ENCODE assay signal across 11 cellular contexts in the genomic region with DNA sequence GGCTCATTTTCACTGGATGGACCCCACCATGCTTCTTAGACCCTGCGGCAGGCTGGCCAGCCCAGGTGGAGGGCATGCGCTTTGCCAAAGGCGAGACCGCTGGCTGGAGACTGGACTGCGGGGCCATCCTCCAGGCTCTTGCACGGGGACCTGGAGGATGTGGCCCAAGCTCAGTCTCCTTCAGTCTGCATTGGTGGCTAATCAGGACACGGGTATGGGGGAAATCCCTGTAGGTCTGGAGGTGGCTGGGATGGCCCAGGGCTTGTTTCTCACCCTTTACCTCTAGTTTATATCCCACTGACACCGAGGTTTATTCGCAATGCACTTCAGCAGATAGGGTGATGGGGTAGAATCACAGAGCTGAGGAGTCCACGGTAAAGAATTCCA. TPM values are rescaled to one million over a fixed set of nuclear protein-coding genes. Genes with fewer than 3 reads are reported as not detected.
DNase-seq lines count a peak whose midpoint lies in the region; ATAC-seq and TF ChIP-seq lines count a peak whose summit lies in the region.
"Had no signal": no experiment of that assay in that cellular context is flagged by ENCODE, and none has a peak within 500 bp of the region (broad histone marks: within the 10 kb centered on the region; RNA-seq: fewer than 3 reads in every experiment).

No MANE protein-coding gene starts in this region.

- no peak for DNase-seq in heart right ventricle
- no peak for DNase-seq in cardiac septum (ENCODE audit: low spot score)
- no peak for DNase-seq in caudate nucleus (lab: John Stamatoyannopoulos, UW)
- peak; percentile 46 for DNase-seq in natural killer cell treated with Interleukin-12 subunit alpha and Interleukin-12 subunit beta and Interleukin-15 and Interleukin-18, amount 100 ng/mL, for 72 hours (ENCODE audit: low spot score)
- no peak for DNase-seq in uterus
- DNase-seq in DMS53 treated with DMSO at 0.1 percent for 48 hours (lab: John Stamatoyannopoulos, UW; ENCODE audit: unreplicated experiment) = no peak
- DNase-seq in NCI-H187 (lab: John Stamatoyannopoulos, UW) = no peak
- DNase-seq: foreskin melanocyte, MV-4-11 had no signal

- H3K27ac ChIP-seq in heart right ventricle (peak overlapping the region; percentile 54 to 81 (median 77)), caudate nucleus (ENCODE audit: low read depth, low read length) (peak overlapping the region; percentile 73), uterus (peak overlapping the region; percentile 46 to 54)

- TF ChIP-seq CTCF in heart right ventricle (IDR thresholded peaks at IDR 0.05) = no peak
- no peak for TF ChIP-seq CTCF in uterus (IDR thresholded peaks at IDR 0.05)

- H3K27ac Mint-ChIP-seq in natural killer cell treated with Interleukin-12 subunit alpha and Interleukin-12 subunit beta and Interleukin-15 and Interleukin-18, amount 100 ng/mL, for 72 hours = peak overlapping the region; percentile 60 to 72

- H3K36me3 ChIP-seq in heart right ventricle (no peaks in the 10 kb centered on the region), uterus (no peaks in the 10 kb centered on the region)

- 77 to 83% methylated on average over 10 of the region's 10 CpGs for WGBS in heart right ventricle, 2 donors

- H3K4me3 Mint-ChIP-seq in natural killer cell treated with Interleukin-12 subunit alpha and Interleukin-12 subunit beta and Interleukin-15 and Interleukin-18, amount 100 ng/mL, for 72 hours = no peak overlapping the region

- peaks cover 65 to 68% of the 10 kb centered on the region in 2 donors for H3K4me1 Mint-ChIP-seq in natural killer cell treated with Interleukin-12 subunit alpha and Interleukin-12 subunit beta and Interleukin-15 and Interleukin-18, amount 100 ng/mL, for 72 hours (ENCODE audit: low read depth in 2 of 2)

- peaks cover 5% of the 10 kb centered on the region for H3K9me3 Mint-ChIP-seq in natural killer cell treated with Interleukin-12 subunit alpha and Interleukin-12 subunit beta and Interleukin-15 and Interleukin-18, amount 100 ng/mL, for 72 hours

- H3K27me3 ChIP-seq in heart right ventricle (no peaks in the 10 kb centered on the region), uterus (no peaks in the 10 kb centered on the region)

- peaks cover 26% of the 10 kb centered on the region for H3K36me3 Mint-ChIP-seq in natural killer cell treated with Interleukin-12 subunit alpha and Interleukin-12 subunit beta and Interleukin-15 and Interleukin-18, amount 100 ng/mL, for 72 hours

- H3K4me1 ChIP-seq in heart right ventricle (peaks cover 28 to 77% (median 64%) of the 10 kb centered on the region in 9 donors), uterus (peaks cover 0 to 16% of the 10 kb centered on the region in 2 donors)

- H3K9me3 ChIP-seq in heart right ventricle (peaks cover 0 to 25% (median 10%) of the 10 kb centered on the region in 11 donors), uterus (peaks cover 0 to 14% of the 10 kb centered on the region in 2 donors)

- intact Hi-C loops in heart right ventricle (cut with DNase I) (loop anchor here in 2 of 10 donors (5.0 to 10.0 kb wide), 2 partner anchors 43 to 49 kb away; a partner anchor contains a TSS), cardiac septum (cut with DNase I) (no loop called here), uterus (cut with DNase I; ENCODE audit: low total_unique reads) (no loop called here)

- no peak for TF ChIP-seq POLR2A in uterus (IDR thresholded peaks at IDR 0.05)

- peak in 1 of 8 donors; percentile 10 for ATAC-seq in heart right ventricle
- ATAC-seq in natural killer cell treated with Interleukin-12 subunit alpha and Interleukin-12 subunit beta and Interleukin-15 and Interleukin-18, amount 100 ng/mL, for 72 hours = no peak
- ATAC-seq in GM19395 (IDR thresholded peaks at IDR 0.05; ENCODE audit: unreplicated experiment) = no peak
- ATAC-seq: GM12878 had no signal

- H3K27me3 Mint-ChIP-seq in natural killer cell treated with Interleukin-12 subunit alpha and Interleukin-12 subunit beta and Interleukin-15 and Interleukin-18, amount 100 ng/mL, for 72 hours = no peaks in the 10 kb centered on the region

- H3K4me3 ChIP-seq in heart right ventricle = no peak overlapping the region
- no peak overlapping the region for H3K4me3 ChIP-seq in uterus
- H3K4me3 ChIP-seq: GM12878 had no signal

RNA-seq across cellular contexts. Expression of a gene that starts 45.0 kb away (rescaled TPM):
- 10 to 100 TPM; 15.2 to 33.4 (median 28.3) TPM for total RNA-seq in heart right ventricle
- polyA plus RNA-seq in heart right ventricle = 10 to 100 TPM; 10.9 to 20.1 TPM
- 24.3 TPM for total RNA-seq in cardiac septum
- total RNA-seq in natural killer cell treated with Interleukin-12 subunit alpha and Interleukin-12 subunit beta and Interleukin-15 and Interleukin-18, amount 100 ng/mL, for 72 hours = 10 to 100 TPM; 55.4 to 65.8 TPM
- total RNA-seq in uterus = 10 to 100 TPM; 10.6 to 93.3 (median 28.3) TPM
